In genomic region chr15:72202801-72203506, GRCh38 we compare ENCODE assay signal across 10 cellular contexts. TPM values are rescaled to one million over a fixed set of nuclear protein-coding genes. Genes with fewer than 3 reads are reported as not detected.
DNase-seq lines count a peak whose midpoint lies in the region; ATAC-seq and TF ChIP-seq lines count a peak whose summit lies in the region.
"Had no signal": no experiment of that assay in that cellular context is flagged by ENCODE, and none has a peak within 500 bp of the region (broad histone marks: within the 10 kb centered on the region; RNA-seq: fewer than 3 reads in every experiment).

No MANE protein-coding gene starts in this region.

- H3K4me1 ChIP-seq in lung (ENCODE audit: control insufficient read depth in 2 of 2, insufficient read depth in 2 of 2, low read length in 2 of 2) (no peaks in the 10 kb centered on the region), thymus (ENCODE audit: control insufficient read depth, insufficient read depth, low read length) (peaks cover 9% of the 10 kb centered on the region)

- H3K4me3 Mint-ChIP-seq in activated naive CD4-positive, alpha-beta T cell treated with anti-CD3 and anti-CD28 coated beads for 36 hours = no peak overlapping the region
- no peak overlapping the region for H3K4me3 Mint-ChIP-seq in activated naive CD8-positive, alpha-beta T cell treated with anti-CD3 and anti-CD28 coated beads, Interleukin-2, amount 50 U/mL, for 24 hours

- no peaks in the 10 kb centered on the region for H3K9me3 ChIP-seq in lung (ENCODE audit: control insufficient read depth in 2 of 2, insufficient read depth in 1 of 2, low read length in 1 of 2)
- H3K9me3 ChIP-seq in thymus (ENCODE audit: control insufficient read depth) = no peaks in the 10 kb centered on the region

- peak overlapping the region; percentile 7 to 47 for H3K27ac ChIP-seq in lung (ENCODE audit: low read depth in 1 of 2, low read length in 1 of 2)
- H3K27ac ChIP-seq in thymus (ENCODE audit: low read depth) = peak overlapping the region; percentile 15

- CTCF ChIA-PET in activated naive CD4-positive, alpha-beta T cell treated with anti-CD3 and anti-CD28 coated beads for 36 hours (lab: Charles Lee) = interaction anchor here (0.6 to 1.3 kb wide), 2 partner anchors 14 to 29 kb away, joined by 3 to 4 read pairs; no protein-coding TSS in a partner anchor

- H3K4me1 Mint-ChIP-seq in activated naive CD4-positive, alpha-beta T cell treated with anti-CD3 and anti-CD28 coated beads for 36 hours (ENCODE audit: low read depth) = peaks cover 51% of the 10 kb centered on the region
- peaks cover 27% of the 10 kb centered on the region for H3K4me1 Mint-ChIP-seq in activated naive CD8-positive, alpha-beta T cell treated with anti-CD3 and anti-CD28 coated beads, Interleukin-2, amount 50 U/mL, for 24 hours

- H3K27me3 ChIP-seq in lung (ENCODE audit: control insufficient read depth, insufficient read depth) (no peaks in the 10 kb centered on the region), thymus (ENCODE audit: control insufficient read depth, insufficient read depth) (peaks cover 5% of the 10 kb centered on the region)

- no peaks in the 10 kb centered on the region for H3K27me3 Mint-ChIP-seq in activated naive CD4-positive, alpha-beta T cell treated with anti-CD3 and anti-CD28 coated beads for 36 hours (ENCODE audit: low read depth)
- H3K27me3 Mint-ChIP-seq in activated naive CD8-positive, alpha-beta T cell treated with anti-CD3 and anti-CD28 coated beads, Interleukin-2, amount 50 U/mL, for 24 hours = peaks cover 2% of the 10 kb centered on the region

- no peak for ATAC-seq in activated naive CD8-positive, alpha-beta T cell treated with anti-CD3 and anti-CD28 coated beads, Interleukin-2, amount 50 U/mL, for 24 hours
- ATAC-seq in lung (ENCODE audit: insufficient read depth, low FRiP score) = no peak
- ATAC-seq in HG03520 (IDR thresholded peaks at IDR 0.05; ENCODE audit: unreplicated experiment) = no peak

- intact Hi-C loops in activated naive CD4-positive, alpha-beta T cell treated with anti-CD3 and anti-CD28 coated beads for 36 hours (cut with micrococcal nuclease) = no loop called here

- H3K36me3 ChIP-seq in lung (ENCODE audit: control insufficient read depth in 2 of 2, insufficient read depth in 2 of 2, low read length in 2 of 2) (peaks cover 45 to 70% of the 10 kb centered on the region in 2 donors), thymus (ENCODE audit: control insufficient read depth, insufficient read depth) (peaks cover 96% of the 10 kb centered on the region)

- no peak for TF ChIP-seq CTCF in lung (IDR thresholded peaks at IDR 0.05; ENCODE audit: control extremely low read depth, extremely low read depth)

- 84 to 86% methylated on average over 8 of the region's 8 CpGs for WGBS in lung, 2 donors
- 95% methylated on average over 8 of the region's 8 CpGs for WGBS in thymus

- peaks cover 93% of the 10 kb centered on the region for H3K36me3 Mint-ChIP-seq in activated naive CD4-positive, alpha-beta T cell treated with anti-CD3 and anti-CD28 coated beads for 36 hours (ENCODE audit: low read depth)
- peaks cover 96% of the 10 kb centered on the region for H3K36me3 Mint-ChIP-seq in activated naive CD8-positive, alpha-beta T cell treated with anti-CD3 and anti-CD28 coated beads, Interleukin-2, amount 50 U/mL, for 24 hours (ENCODE audit: low read depth)

- no peak overlapping the region for H3K4me3 ChIP-seq in lung
- no peak overlapping the region for H3K4me3 ChIP-seq in thymus (ENCODE audit: low read length)

- H3K9me3 Mint-ChIP-seq in activated naive CD4-positive, alpha-beta T cell treated with anti-CD3 and anti-CD28 coated beads for 36 hours = no peaks in the 10 kb centered on the region
- no peaks in the 10 kb centered on the region for H3K9me3 Mint-ChIP-seq in activated naive CD8-positive, alpha-beta T cell treated with anti-CD3 and anti-CD28 coated beads, Interleukin-2, amount 50 U/mL, for 24 hours

- DNase-seq in activated naive CD4-positive, alpha-beta T cell treated with anti-CD3 and anti-CD28 coated beads for 36 hours = no peak
- no peak for DNase-seq in activated naive CD4-positive, alpha-beta T cell treated with anti-CD3 and anti-CD28 coated beads, Interleukin-2, amount 50 U/mL, for 16 hours
- no peak for DNase-seq in activated naive CD8-positive, alpha-beta T cell treated with anti-CD3 and anti-CD28 coated beads, Interleukin-2, amount 50 U/mL, for 24 hours
- DNase-seq in lung (ENCODE audit: low spot score) = no peak
- DNase-seq in LoVo (ENCODE audit: low spot score) = no peak
- DNase-seq in NCI-H446 treated with DMSO at 0.1 percent for 48 hours (lab: John Stamatoyannopoulos, UW) = no peak
- DNase-seq: activated CD4-positive, CD25-positive, alpha-beta regulatory T cell treated with anti-CD3 and anti-CD28 coated beads, Interleukin-2, amount 50 U/mL, for 72 hours; mesendoderm had no signal

- peak overlapping the region; percentile 47 for H3K27ac Mint-ChIP-seq in activated naive CD4-positive, alpha-beta T cell treated with anti-CD3 and anti-CD28 coated beads for 36 hours
- peak overlapping the region; percentile 59 for H3K27ac Mint-ChIP-seq in activated naive CD8-positive, alpha-beta T cell treated with anti-CD3 and anti-CD28 coated beads, Interleukin-2, amount 50 U/mL, for 24 hours

RNA-seq across cellular contexts. Expression of gene GRAMD2A, which starts 5.4 kb away (rescaled TPM):
- not detected for total RNA-seq in activated naive CD4-positive, alpha-beta T cell treated with anti-CD3 and anti-CD28 coated beads for 36 hours
- total RNA-seq in lung = 10 to 100 TPM in 1 of 2 donors, 1 to 10 TPM in 1; 4.0 to 25.2 TPM
- 10 to 100 TPM in 1 of 2 donors, 1 to 10 TPM in 1; 8.4 to 13.0 TPM for polyA plus RNA-seq in lung
- polyA plus RNA-seq in thymus = 0.52 TPM

RNA-seq across cellular contexts. Expression of gene PKM, which starts 28.0 kb away (rescaled TPM):
- total RNA-seq in activated naive CD4-positive, alpha-beta T cell treated with anti-CD3 and anti-CD28 coated beads for 36 hours = 1,000 to 10,000 TPM; 1,794 to 1,797 TPM
- total RNA-seq in lung = 100 to 1,000 TPM; 298 to 711 TPM
- polyA plus RNA-seq in lung (100 to 1,000 TPM; 235 to 867 TPM), thymus (199 TPM)

Comparison
In these comparisons a context has a peak if more than half of its experiments do, and no peak if none do; other contexts are left out.
1. RNA of gene GRAMD2A, which starts 5.4 kb away (total RNA-seq): 4.0 to 25.2 TPM in lung; not detected in activated naive CD4-positive, alpha-beta T cell treated with anti-CD3 and anti-CD28 coated beads for 36 hours; every median in the first group is over 4 times any median in the second.